Comparison of ENCODE assay signal across 1 cellular context in the genomic region with DNA sequence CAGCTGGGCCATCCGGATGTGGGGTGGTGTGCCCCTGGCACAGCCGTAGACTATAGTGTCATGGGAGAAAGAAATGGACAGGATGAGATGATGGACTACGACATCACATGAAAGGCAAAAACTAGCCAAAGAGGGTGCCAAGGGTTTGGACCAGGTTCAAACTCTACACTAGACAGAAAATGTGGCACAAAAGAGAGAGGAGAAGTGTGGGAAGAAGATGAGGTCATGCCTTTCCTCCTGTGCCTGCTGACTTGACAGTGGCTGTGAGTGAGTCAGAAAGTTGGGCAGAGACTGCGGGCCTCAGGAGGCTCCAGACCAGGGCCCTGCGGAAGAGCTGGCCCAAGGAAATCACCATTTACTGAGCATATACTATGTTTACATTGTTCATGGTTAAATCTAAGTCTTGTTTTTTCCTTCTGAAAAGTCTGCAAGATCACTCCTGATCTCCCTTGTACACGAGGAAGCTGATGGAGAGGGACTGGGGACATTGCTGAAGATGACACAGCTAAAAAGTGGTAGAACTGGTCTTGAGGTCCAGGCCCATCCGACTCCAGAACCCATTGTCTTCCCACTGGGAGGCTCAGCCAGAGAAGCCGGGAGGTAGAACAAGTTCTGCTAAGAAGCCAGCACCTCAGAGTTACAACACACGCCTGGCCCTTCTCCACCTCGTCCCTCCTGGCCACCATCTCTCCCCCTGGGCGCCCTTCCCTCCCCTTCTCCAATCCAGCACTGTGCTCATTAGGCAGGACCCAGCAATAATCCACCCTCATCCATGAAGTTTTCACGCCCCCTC.
TF ChIP-seq lines count a peak whose summit lies in the region.

No MANE protein-coding gene starts in this region.

TF ChIP-seq in K562, 482 proteins besides CTCF, POLR2A, EP300 and RAD21 (continues in another document):
- TF ChIP-seq DNMT1 (IDR thresholded peaks at IDR 0.05) = no peak
- TF ChIP-seq, protein P1, sequence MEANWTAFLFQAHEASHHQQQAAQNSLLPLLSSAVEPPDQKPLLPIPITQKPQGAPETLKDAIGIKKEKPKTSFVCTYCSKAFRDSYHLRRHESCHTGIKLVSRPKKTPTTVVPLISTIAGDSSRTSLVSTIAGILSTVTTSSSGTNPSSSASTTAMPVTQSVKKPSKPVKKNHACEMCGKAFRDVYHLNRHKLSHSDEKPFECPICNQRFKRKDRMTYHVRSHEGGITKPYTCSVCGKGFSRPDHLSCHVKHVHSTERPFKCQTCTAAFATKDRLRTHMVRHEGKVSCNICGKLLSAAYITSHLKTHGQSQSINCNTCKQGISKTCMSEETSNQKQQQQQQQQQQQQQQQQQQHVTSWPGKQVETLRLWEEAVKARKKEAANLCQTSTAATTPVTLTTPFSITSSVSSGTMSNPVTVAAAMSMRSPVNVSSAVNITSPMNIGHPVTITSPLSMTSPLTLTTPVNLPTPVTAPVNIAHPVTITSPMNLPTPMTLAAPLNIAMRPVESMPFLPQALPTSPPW (CRISPR knock-in tag; IDR thresholded peaks at IDR 0.05) = no peak
- no peak for TF ChIP-seq ZBTB33 (CRISPR knock-in tag; IDR thresholded peaks at IDR 0.05)
- TF ChIP-seq, protein P2, sequence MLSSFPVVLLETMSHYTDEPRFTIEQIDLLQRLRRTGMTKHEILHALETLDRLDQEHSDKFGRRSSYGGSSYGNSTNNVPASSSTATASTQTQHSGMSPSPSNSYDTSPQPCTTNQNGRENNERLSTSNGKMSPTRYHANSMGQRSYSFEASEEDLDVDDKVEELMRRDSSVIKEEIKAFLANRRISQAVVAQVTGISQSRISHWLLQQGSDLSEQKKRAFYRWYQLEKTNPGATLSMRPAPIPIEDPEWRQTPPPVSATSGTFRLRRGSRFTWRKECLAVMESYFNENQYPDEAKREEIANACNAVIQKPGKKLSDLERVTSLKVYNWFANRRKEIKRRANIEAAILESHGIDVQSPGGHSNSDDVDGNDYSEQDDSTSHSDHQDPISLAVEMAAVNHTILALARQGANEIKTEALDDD (IDR thresholded peaks at IDR 0.05) = no peak
- no peak for TF ChIP-seq TBP (optimal IDR thresholded peaks at IDR 0.05; ENCODE audit: low read depth, low read length)
- no peak for TF ChIP-seq KLF6 (CRISPR knock-in tag; IDR thresholded peaks at IDR 0.05; ENCODE audit: borderline replicate concordance)
- TF ChIP-seq ZBTB12 (CRISPR knock-in tag; IDR thresholded peaks at IDR 0.05) = no peak
- TF ChIP-seq MAFG (tag; conservative IDR thresholded peaks at IDR 0.05) = 0 out of 2 replicates have a peak, but pooled peaks have one; percentile 9
- no peak for TF ChIP-seq ZNF133 (CRISPR knock-in tag; IDR thresholded peaks at IDR 0.05)
- TF ChIP-seq DACH1 (IDR thresholded peaks at IDR 0.05; ENCODE audit: partially characterized antibody) = no peak
- TF ChIP-seq NFE2 (IDR thresholded peaks at IDR 0.05; ENCODE audit: low read depth) = peak; percentile 46
- TF ChIP-seq HDAC8 (tag; IDR thresholded peaks at IDR 0.05) = no peak
- no peak for TF ChIP-seq ZFP36 (IDR thresholded peaks at IDR 0.05; ENCODE audit: low read depth, low read length, partially characterized antibody)
- no peak for TF ChIP-seq GMEB1 (CRISPR knock-in tag; IDR thresholded peaks at IDR 0.05)
- TF ChIP-seq TEAD1 (CRISPR knock-in tag; IDR thresholded peaks at IDR 0.05) = no peak
- no peak for TF ChIP-seq MIER1 (IDR thresholded peaks at IDR 0.05; ENCODE audit: low read depth)
- TF ChIP-seq, protein P3, sequence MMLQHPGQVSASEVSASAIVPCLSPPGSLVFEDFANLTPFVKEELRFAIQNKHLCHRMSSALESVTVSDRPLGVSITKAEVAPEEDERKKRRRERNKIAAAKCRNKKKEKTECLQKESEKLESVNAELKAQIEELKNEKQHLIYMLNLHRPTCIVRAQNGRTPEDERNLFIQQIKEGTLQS (IDR thresholded peaks at IDR 0.05) = peak; percentile 65
- TF ChIP-seq, protein P3 (CRISPR knock-in tag; conservative IDR thresholded peaks at IDR 0.05) = no peak
- TF ChIP-seq PYGO2 (tag; IDR thresholded peaks at IDR 0.05) = no peak
- TF ChIP-seq ZNF282 (CRISPR knock-in tag; IDR thresholded peaks at IDR 0.05) = no peak
- no peak for TF ChIP-seq RBM14 (IDR thresholded peaks at IDR 0.05; ENCODE audit: borderline replicate concordance, insufficient read depth, low read depth, low read length)
- TF ChIP-seq AFF1 (IDR thresholded peaks at IDR 0.05; ENCODE audit: low read depth in 1 of 2, partially characterized antibody in 2 of 2) = no peak
- TF ChIP-seq ZNF512 (tag; IDR thresholded peaks at IDR 0.05) = no peak
- TF ChIP-seq YY1 (IDR thresholded peaks at IDR 0.05; ENCODE audit: borderline replicate concordance in 1 of 3, control insufficient read depth in 1 of 3, extremely low read depth in 1 of 3, insufficient read depth in 3 of 3, insufficient read length in 1 of 3, insufficient replicate concordance in 2 of 3, low read depth in 1 of 3, low read length in 2 of 3) = no peak
- no peak for TF ChIP-seq NKRF (IDR thresholded peaks at IDR 0.05; ENCODE audit: borderline replicate concordance)
- TF ChIP-seq SOX6 (IDR thresholded peaks at IDR 0.05) = no peak
- TF ChIP-seq WHSC1 (IDR thresholded peaks at IDR 0.05; ENCODE audit: low read length) = no peak
- TF ChIP-seq, protein P4, sequence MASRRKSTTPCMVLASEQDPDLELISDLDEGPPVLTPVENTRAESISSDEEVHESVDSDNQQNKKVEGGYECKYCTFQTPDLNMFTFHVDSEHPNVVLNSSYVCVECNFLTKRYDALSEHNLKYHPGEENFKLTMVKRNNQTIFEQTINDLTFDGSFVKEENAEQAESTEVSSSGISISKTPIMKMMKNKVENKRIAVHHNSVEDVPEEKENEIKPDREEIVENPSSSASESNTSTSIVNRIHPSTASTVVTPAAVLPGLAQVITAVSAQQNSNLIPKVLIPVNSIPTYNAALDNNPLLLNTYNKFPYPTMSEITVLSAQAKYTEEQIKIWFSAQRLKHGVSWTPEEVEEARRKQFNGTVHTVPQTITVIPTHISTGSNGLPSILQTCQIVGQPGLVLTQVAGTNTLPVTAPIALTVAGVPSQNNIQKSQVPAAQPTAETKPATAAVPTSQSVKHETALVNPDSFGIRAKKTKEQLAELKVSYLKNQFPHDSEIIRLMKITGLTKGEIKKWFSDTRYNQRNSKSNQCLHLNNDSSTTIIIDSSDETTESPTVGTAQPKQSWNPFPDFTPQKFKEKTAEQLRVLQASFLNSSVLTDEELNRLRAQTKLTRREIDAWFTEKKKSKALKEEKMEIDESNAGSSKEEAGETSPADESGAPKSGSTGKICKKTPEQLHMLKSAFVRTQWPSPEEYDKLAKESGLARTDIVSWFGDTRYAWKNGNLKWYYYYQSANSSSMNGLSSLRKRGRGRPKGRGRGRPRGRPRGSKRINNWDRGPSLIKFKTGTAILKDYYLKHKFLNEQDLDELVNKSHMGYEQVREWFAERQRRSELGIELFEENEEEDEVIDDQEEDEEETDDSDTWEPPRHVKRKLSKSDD (conservative IDR thresholded peaks at IDR 0.05; ENCODE audit: low read length) = no peak
- no peak for TF ChIP-seq ZNF253 (CRISPR knock-in tag; conservative IDR thresholded peaks at IDR 0.05)
- peak; percentile 13; the same call in 1 of the 2 replicates for TF ChIP-seq MAFF (IDR thresholded peaks at IDR 0.05; ENCODE audit: low read length)
- TF ChIP-seq ZNF79 (CRISPR knock-in tag; IDR thresholded peaks at IDR 0.05; ENCODE audit: low read depth) = no peak
- TF ChIP-seq JUND (IDR thresholded peaks at IDR 0.05; ENCODE audit: borderline replicate concordance, low read depth, low read length) = no peak
- peak; percentile 18; the same call in 1 of the 3 replicates for TF ChIP-seq JUND (tag; IDR thresholded peaks at IDR 0.05; ENCODE audit: borderline replicate concordance, low read depth, low read length)
- TF ChIP-seq HOXB6 (CRISPR knock-in tag; IDR thresholded peaks at IDR 0.05; ENCODE audit: borderline replicate concordance) = no peak
- no peak for TF ChIP-seq SIRT6 (IDR thresholded peaks at IDR 0.05; ENCODE audit: low read depth, low read length)
- no peak for TF ChIP-seq ZFP30 (CRISPR knock-in tag; IDR thresholded peaks at IDR 0.05; ENCODE audit: borderline replicate concordance)
